8 cellular contexts compared by ENCODE assay signal in genomic region chr19:43901395-43902390, GRCh38. TPM values are rescaled to one million over a fixed set of nuclear protein-coding genes. Genes with fewer than 3 reads are reported as not detected.
DNase-seq lines count a peak whose midpoint lies in the region; ATAC-seq and TF ChIP-seq lines count a peak whose summit lies in the region.

No MANE protein-coding gene starts in this region.

- no peaks in the 10 kb centered on the region for H3K27me3 Mint-ChIP-seq in chondrocyte (ENCODE audit: low read depth)

- H3K4me3 Mint-ChIP-seq in chondrocyte (ENCODE audit: unreplicated experiment): peak overlapping the region; percentile 98

- TF ChIP-seq CTCF in AG09309 (IDR thresholded peaks at IDR 0.05; ENCODE audit: control insufficient read depth, insufficient read depth, low read depth, low read length, missing control alignments) (no peak), chondrocyte (IDR thresholded peaks at IDR 0.05) (no peak)

- H3K4me3 ChIP-seq in AG09309 (ENCODE audit: control insufficient read depth, low read depth, low read length): peak overlapping the region; percentile 83

- H3K27ac Mint-ChIP-seq in chondrocyte (ENCODE audit: unreplicated experiment): peak overlapping the region; percentile 86

- H3K9me3 Mint-ChIP-seq in chondrocyte (ENCODE audit: low read depth): peaks cover 64% of the 10 kb centered on the region

- H3K4me1 Mint-ChIP-seq in chondrocyte (ENCODE audit: low read depth): peaks cover 26% of the 10 kb centered on the region

- ATAC-seq in GM19397 (IDR thresholded peaks at IDR 0.05; ENCODE audit: unreplicated experiment): peak; percentile 85
- ATAC-seq in GM21528 (IDR thresholded peaks at IDR 0.05; ENCODE audit: low FRiP score, unreplicated experiment): no peak

- DNase-seq in AG09309 (ENCODE audit: low read depth): peak; percentile 56
- DNase-seq in NAMALWA (ENCODE audit: low spot score): peak; percentile 56
- peak; percentile 56 to 58 for DNase-seq in activated CD4-positive, alpha-beta T cell treated with anti-CD3 and anti-CD28 coated beads for 24 hours (ENCODE audit: low read depth in 2 of 2)
- DNase-seq in chondrocyte (ENCODE audit: low spot score): peak; percentile 90
- DNase-seq in islet precursor cell: peak; percentile 94
- DNase-seq in smooth muscle cell of the brain vasculature (ENCODE audit: low read depth, low spot score): peak; percentile 59

- peaks cover 49% of the 10 kb centered on the region for H3K36me3 Mint-ChIP-seq in chondrocyte (ENCODE audit: low read depth)

RNA-seq across cellular contexts. Expression of gene ZNF404, which starts 17.9 kb away (rescaled TPM):
- 5.1 to 9.4 TPM (median 6.1 TPM) in 3 replicates for total RNA-seq in chondrocyte

RNA-seq across cellular contexts. Expression of gene ZNF45, which starts 33.4 kb away (rescaled TPM):
- total RNA-seq in chondrocyte: 14.4 to 18.8 TPM (median 15.5 TPM) in 3 replicates

RNA-seq across cellular contexts. Expression of gene ZNF221, which starts 49.3 kb away (rescaled TPM):
- total RNA-seq in chondrocyte: 7.9 to 9.2 TPM (median 8.7 TPM) in 3 replicates
